In genomic region chr18:2970762-2971659, GRCh38 we compare ENCODE assay signal across 8 cellular contexts.
DNase-seq lines count a peak whose midpoint lies in the region; ATAC-seq and TF ChIP-seq lines count a peak whose summit lies in the region.

No MANE protein-coding gene starts in this region.

- TF ChIP-seq CTCF in GM12873 (IDR thresholded peaks at IDR 0.05; ENCODE audit: insufficient read depth, low read depth, low read length, missing control alignments) (peak; percentile 39), OCI-LY1 (IDR thresholded peaks at IDR 0.05; ENCODE audit: low read length) (no peak), choroid plexus epithelial cell (conservative IDR thresholded peaks at IDR 0.05; ENCODE audit: low read depth, low read length) (no peak), parathyroid adenoma (IDR thresholded peaks at IDR 0.05) (no peak)

- ATAC-seq in HG02973 (IDR thresholded peaks at IDR 0.05; ENCODE audit: unreplicated experiment) = no peak
- ATAC-seq in HG02763 (IDR thresholded peaks at IDR 0.05; ENCODE audit: unreplicated experiment) = no peak

- no peaks in the 10 kb centered on the region for H3K27me3 ChIP-seq in OCI-LY1 (ENCODE audit: insufficient read depth, low read length)
- no peaks in the 10 kb centered on the region for H3K27me3 ChIP-seq in parathyroid adenoma (ENCODE audit: control insufficient read depth, insufficient read depth, low read length)

- peak overlapping the region; percentile 33 for H3K4me3 ChIP-seq in OCI-LY1 (ENCODE audit: low read depth, low read length, poor library complexity, severe bottlenecking)
- no peak overlapping the region for H3K4me3 ChIP-seq in choroid plexus epithelial cell (ENCODE audit: low read depth, low read length)
- H3K4me3 ChIP-seq in parathyroid adenoma (ENCODE audit: low read depth, low read length) = no peak overlapping the region

- H3K9ac ChIP-seq in OCI-LY1 (ENCODE audit: low read length) (no peak overlapping the region; the same call in 1 of the 2 replicates), parathyroid adenoma (no peak overlapping the region)

- no peaks in the 10 kb centered on the region for H3K9me3 ChIP-seq in OCI-LY1 (ENCODE audit: low read length)
- H3K9me3 ChIP-seq in parathyroid adenoma (ENCODE audit: control insufficient read depth, low read length) = no peaks in the 10 kb centered on the region

- no peaks in the 10 kb centered on the region for H3F3A ChIP-seq in OCI-LY1 (ENCODE audit: insufficient read depth, low read length)

- H3K27ac ChIP-seq in OCI-LY1 (ENCODE audit: low read depth, low read length, poor library complexity, severe bottlenecking) = peak overlapping the region; percentile 57
- no peak overlapping the region for H3K27ac ChIP-seq in parathyroid adenoma

- H3K36me3 ChIP-seq in OCI-LY1 (ENCODE audit: insufficient read depth, low read length) (no peaks in the 10 kb centered on the region), parathyroid adenoma (ENCODE audit: control insufficient read depth, insufficient read depth, low read length) (no peaks in the 10 kb centered on the region)

- H2AFZ ChIP-seq in OCI-LY1 (ENCODE audit: low read length) (no peak overlapping the region), parathyroid adenoma (no peak overlapping the region)

- H3K4me1 ChIP-seq in OCI-LY1 (ENCODE audit: insufficient read depth, low read length, severe bottlenecking) (peaks cover 37% of the 10 kb centered on the region), parathyroid adenoma (peaks cover 14% of the 10 kb centered on the region)

- H3K4me2 ChIP-seq in OCI-LY1 (ENCODE audit: low read length) (peak overlapping the region; percentile 60; the same call in 1 of the 2 replicates), parathyroid adenoma (ENCODE audit: low read length) (peak overlapping the region; percentile 17)

- DNase-seq in choroid plexus epithelial cell (ENCODE audit: low read depth) (peak; percentile 50), NCI-H69 (lab: John Stamatoyannopoulos, UW) (no peak), DMS 273 (lab: John Stamatoyannopoulos, UW; ENCODE audit: unreplicated experiment) (no peak)

- no peaks in the 10 kb centered on the region for H3K9me2 ChIP-seq in OCI-LY1 (ENCODE audit: low read depth, low read length)

- H3K79me2 ChIP-seq in OCI-LY1 (ENCODE audit: insufficient read depth, low read length) (no peaks in the 10 kb centered on the region), parathyroid adenoma (peaks cover 34% of the 10 kb centered on the region)

- no peaks in the 10 kb centered on the region for H4K20me1 ChIP-seq in OCI-LY1 (ENCODE audit: insufficient read depth, low read length)
